ENCODE assay signal across 1 cellular context in genomic region chr14:61591862-61592261, GRCh38.
TF ChIP-seq lines count a peak whose summit lies in the region.

No MANE protein-coding gene starts in this region.

TF ChIP-seq in GM23338, 12 proteins besides CTCF, POLR2A, EP300 and RAD21 (continued from another document):
- TF ChIP-seq ZNF462 (CRISPR knock-in tag; IDR thresholded peaks at IDR 0.05) (no peak), ZNF331 (CRISPR knock-in tag; IDR thresholded peaks at IDR 0.05; ENCODE audit: low read depth) (no peak), EZH2 (IDR thresholded peaks at IDR 0.05; ENCODE audit: low read depth, unreplicated experiment) (no peak), EZH2phosphoT487 (IDR thresholded peaks at IDR 0.05; ENCODE audit: unreplicated experiment) (no peak), CREB1 (CRISPR knock-in tag; IDR thresholded peaks at IDR 0.05; ENCODE audit: low read depth) (no peak), STAT1 (IDR thresholded peaks at IDR 0.05; ENCODE audit: unreplicated experiment) (no peak), POLR2AphosphoS5 (IDR thresholded peaks at IDR 0.05; ENCODE audit: low read depth) (no peak), NANOG (IDR thresholded peaks at IDR 0.05; ENCODE audit: borderline replicate concordance) (no peak), ETS1 (IDR thresholded peaks at IDR 0.05) (no peak), REST (IDR thresholded peaks at IDR 0.05; ENCODE audit: unreplicated experiment) (no peak), ZNF114 (CRISPR knock-in tag; IDR thresholded peaks at IDR 0.05) (no peak)
TF ChIP-seq in GM23338: peak in this region for 0.
